8 cellular contexts compared by ENCODE assay signal in genomic region chr15:90716976-90717821, GRCh38. TPM values are rescaled to one million over a fixed set of nuclear protein-coding genes. Genes with fewer than 3 reads are reported as not detected.
A peak's percentile ranks its signal among the peaks of the same experiment; 100 is the strongest.
DNase-seq lines count a peak whose midpoint lies in the region; ATAC-seq, FAIRE-seq and TF ChIP-seq lines count a peak whose summit lies in the region.

Gene BLM, plus strand, starts transcription at chr15:90717346. Its CDS starts 30,047 bp downstream, at chr15:90747393.

- H3K36me3 ChIP-seq in adrenal gland (replicated peaks in 1 of 2): no peaks in the 10 kb centered on the region
- no peaks in the 10 kb centered on the region for H3K36me3 ChIP-seq in heart right ventricle
- no peaks in the 10 kb centered on the region for H3K36me3 ChIP-seq in upper lobe of right lung

- H3K4me3 ChIP-seq in adrenal gland (peak within 1 kb of the TSS in 3 of 4 donors; percentile 62 to 72 (median 69)), heart right ventricle (peak within 1 kb of the TSS; percentile 35 to 76 (median 70)), upper lobe of right lung (peak within 1 kb of the TSS; percentile 80)

- no peaks in the 10 kb centered on the region for H3K9me3 ChIP-seq in adrenal gland (replicated peaks in 1 of 3)
- H3K9me3 ChIP-seq in heart right ventricle: no peaks in the 10 kb centered on the region
- H3K9me3 ChIP-seq in upper lobe of right lung: no peaks in the 10 kb centered on the region

- DNase-seq in GM12892 (ENCODE audit: insufficient read length) (peak; percentile 94), NCI-H146 (lab: John Stamatoyannopoulos, UW) (peak; percentile 96), T-helper 1 cell (peak; percentile 89 to 99 (median 92)), adrenal gland (peak; percentile 95 to 98 (median 97)), heart right ventricle (peak; percentile 95), posterior cingulate gyrus (peak; percentile 92 to 100 (median 96)), upper lobe of right lung (peak; percentile 97)

- H3K27me3 ChIP-seq in adrenal gland (no peaks in the 10 kb centered on the region), heart right ventricle (no peaks in the 10 kb centered on the region), upper lobe of right lung (no peaks in the 10 kb centered on the region)

- H3K4me1 ChIP-seq in adrenal gland (replicated peaks in 1 of 2) (peaks cover 0 to 5% of the 10 kb centered on the region in 2 donors), heart right ventricle (peaks cover 2 to 18% (median 14%) of the 10 kb centered on the region in 9 donors), upper lobe of right lung (peaks cover 12% of the 10 kb centered on the region)

- FAIRE-seq in GM12892 (lab: Jason Lieb, UNC): peak; percentile 99

- peak within 1 kb of the TSS in 4 of 5 donors; percentile 81 to 93 (median 88) for H3K27ac ChIP-seq in adrenal gland
- peak within 1 kb of the TSS; percentile 74 to 96 (median 88) for H3K27ac ChIP-seq in heart right ventricle
- peak within 1 kb of the TSS; percentile 97 for H3K27ac ChIP-seq in upper lobe of right lung

- intact Hi-C loops in adrenal gland (cut with DNase I): loop anchor here in 1 of 2 donors (10.0 kb wide), 1 partner anchor 168 kb away; the partner anchor contains the start of gene FES
- intact Hi-C loops in heart right ventricle (cut with DNase I): loop anchor here in 7 of 10 donors (1.0 to 10.0 kb wide), 7 partner anchors 69 to 170 kb away; partner anchors contain the start of genes FES (in 2 of the 7) and FURIN (in 1 of the 7)
- intact Hi-C loops in posterior cingulate gyrus (cut with DNase I): loop anchor here (5.0 kb wide), 1 partner anchor 170 kb away; no protein-coding TSS in a partner anchor
- intact Hi-C loops in upper lobe of right lung (cut with DNase I): loop anchor here (10.0 kb wide), 1 partner anchor 158 kb away; no protein-coding TSS in a partner anchor

- WGBS in adrenal gland, 4 donors: 0 to 3% (median 0%) methylated on average over 6 to 65 of the region's 65 CpGs
- 0% methylated on average over 65 of the region's 65 CpGs for WGBS in heart right ventricle, 2 donors

- TF ChIP-seq CTCF in adrenal gland (IDR thresholded peaks at IDR 0.05) (peak; percentile 25 to 70 (median 53)), heart right ventricle (IDR thresholded peaks at IDR 0.05) (peak in 8 of 9 donors; percentile 27 to 58 (median 48)), upper lobe of right lung (IDR thresholded peaks at IDR 0.05) (peak; percentile 45)

- TF ChIP-seq POLR2A in GM12892 (IDR thresholded peaks at IDR 0.05; ENCODE audit: low read depth, low read length): peak; percentile 93
- peak; percentile 44 to 71 for TF ChIP-seq POLR2A in adrenal gland (IDR thresholded peaks at IDR 0.05)

- ATAC-seq in HG02852 (IDR thresholded peaks at IDR 0.05; ENCODE audit: unreplicated experiment) (peak; percentile 98), heart right ventricle (peak; percentile 100), upper lobe of right lung (peak; percentile 100)

RNA-seq across cellular contexts. Expression of gene BLM, which starts in this region (rescaled TPM):
- polyA plus RNA-seq in GM12892 (2012; ENCODE audit: missing spikeins): 19.6 TPM
- 1 to 10 TPM in 6 of 8 donors, under 1 TPM in 2; 0.24 to 4.5 (median 1.2) TPM for total RNA-seq in adrenal gland
- polyA plus RNA-seq in adrenal gland: 1 to 10 TPM; 1.1 to 2.2 (median 1.4) TPM
- 10 to 100 TPM in 4 of 10 donors, 1 to 10 TPM in 6; 3.5 to 35.0 (median 7.9) TPM for total RNA-seq in heart right ventricle
- polyA plus RNA-seq in heart right ventricle: 10 to 100 TPM in 1 of 2 donors, 1 to 10 TPM in 1; 5.8 to 15.4 TPM
- total RNA-seq in upper lobe of right lung: 1.5 TPM

Comparison
In these comparisons a context has a peak if more than half of its experiments do, and no peak if none do; other contexts are left out.
1. Peak in every context shown above with its lines: DNase-seq, ATAC-seq, H3K4me3 ChIP-seq and H3K27ac ChIP-seq.